21 cellular contexts compared by ENCODE assay signal in the genomic region with DNA sequence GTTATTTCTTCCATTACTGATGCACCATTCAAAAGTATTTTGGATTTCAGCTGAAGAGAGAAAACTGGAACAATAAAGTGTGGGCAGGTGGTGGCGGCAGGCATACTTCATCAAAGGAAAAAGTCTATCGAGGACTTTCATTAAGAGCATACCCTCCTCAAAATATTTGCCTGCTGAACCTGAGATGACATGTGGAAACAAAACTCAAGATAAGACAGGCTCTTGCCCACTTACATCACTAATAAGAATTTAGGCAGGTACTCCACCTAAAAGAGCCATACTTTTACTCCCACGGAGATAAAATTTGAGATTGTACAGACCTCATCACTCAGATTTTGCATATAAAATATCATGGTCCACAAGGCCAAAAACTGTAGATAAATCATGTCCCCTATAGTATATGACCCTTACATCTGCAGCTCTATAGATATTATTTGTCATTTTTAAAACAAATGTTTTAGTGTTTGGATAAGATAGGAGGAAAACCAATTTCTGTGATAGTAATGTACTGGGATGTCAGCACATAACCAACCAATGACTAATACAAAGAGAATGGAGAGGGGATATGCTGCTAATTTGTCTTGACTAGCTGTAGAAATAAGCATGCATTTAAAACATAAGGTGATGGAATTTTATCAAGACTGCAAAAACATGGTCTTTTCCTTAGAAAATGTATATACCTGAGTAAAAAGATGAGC.
DNase-seq lines count a peak whose midpoint lies in the region; ATAC-seq, FAIRE-seq and TF ChIP-seq lines count a peak whose summit lies in the region.
"Had no signal": no experiment of that assay in that cellular context is flagged by ENCODE, and none has a peak within 500 bp of the region (broad histone marks: within the 10 kb centered on the region; RNA-seq: fewer than 3 reads in every experiment).

No MANE protein-coding gene starts in this region.

- no peaks in the 10 kb centered on the region for H3K27me3 Mint-ChIP-seq in astrocyte (ENCODE audit: low read depth, unreplicated experiment)
- H3K27me3 Mint-ChIP-seq: activated naive CD4-positive, alpha-beta T cell treated with anti-CD3 and anti-CD28 coated beads, Interleukin-2, amount 50 U/mL, for 24 hours; CD4-positive, alpha-beta T cell had no signal

- BruUV-seq in mammary epithelial cell (replicated peaks; lab: Mats Ljungman, UMichigan), result no TSS peak
- no TSS peak for BruUV-seq in HepG2 (replicated peaks; lab: Mats Ljungman, UMichigan)

- H4K20me1 ChIP-seq in mammary epithelial cell (ENCODE audit: insufficient read depth, low read length) (no peaks in the 10 kb centered on the region), astrocyte (ENCODE audit: insufficient read depth, low read length) (no peaks in the 10 kb centered on the region), HepG2 (ENCODE audit: insufficient read depth, low read length) (no peaks in the 10 kb centered on the region), osteoblast (ENCODE audit: insufficient read depth, low read length) (no peaks in the 10 kb centered on the region)

- H3K4me3 ChIP-seq in mammary epithelial cell (replicated peaks in 1 of 3; ENCODE audit: insufficient read depth in 1 of 3, low read depth in 2 of 3, low read length in 3 of 3) (no peak overlapping the region), breast epithelium (no peak overlapping the region), astrocyte (ENCODE audit: insufficient read depth, low read depth, low read length) (no peak overlapping the region), fibroblast of villous mesenchyme (ENCODE audit: low read depth, low read length) (no peak overlapping the region), HepG2 (replicated peaks in 1 of 3; ENCODE audit: insufficient read depth in 1 of 3, low read depth in 2 of 3, low read length in 3 of 3) (no peak overlapping the region), osteoblast (ENCODE audit: insufficient read depth, low read length) (no peak overlapping the region)
- H3K4me3 ChIP-seq: esophagus muscularis mucosa, K562, upper lobe of left lung had no signal

- H3K4me1 ChIP-seq in mammary epithelial cell (ENCODE audit: insufficient read depth, low read length) (peaks cover 16% of the 10 kb centered on the region), breast epithelium (no peaks in the 10 kb centered on the region), astrocyte (ENCODE audit: insufficient read depth, low read length) (peaks cover 12% of the 10 kb centered on the region), HepG2 (ENCODE audit: insufficient read depth, low read length) (no peaks in the 10 kb centered on the region), osteoblast (ENCODE audit: insufficient read depth, low read length) (no peaks in the 10 kb centered on the region)

- H3K9me3 ChIP-seq in mammary epithelial cell (replicated peaks; ENCODE audit: insufficient read depth, low read length), result no peaks in the 10 kb centered on the region
- H3K9me3 ChIP-seq in breast epithelium, result no peaks in the 10 kb centered on the region
- no peaks in the 10 kb centered on the region for H3K9me3 ChIP-seq in astrocyte (ENCODE audit: insufficient read depth, low read depth, low read length)
- H3K9me3 ChIP-seq in HepG2 (ENCODE audit: low read length), result no peaks in the 10 kb centered on the region; the same call in none of the 2 replicates
- H3K9me3 ChIP-seq in osteoblast (ENCODE audit: low read depth, low read length), result no peaks in the 10 kb centered on the region
- H3K9me3 ChIP-seq: esophagus muscularis mucosa, upper lobe of left lung had no signal

- H3K79me2 ChIP-seq in mammary epithelial cell (ENCODE audit: insufficient read depth, low read length) (no peaks in the 10 kb centered on the region), astrocyte (ENCODE audit: insufficient read depth, low read length) (no peaks in the 10 kb centered on the region), HepG2 (ENCODE audit: insufficient read depth, low read length) (no peaks in the 10 kb centered on the region), osteoblast (ENCODE audit: insufficient read depth, low read length) (no peaks in the 10 kb centered on the region)

- H3K27ac Mint-ChIP-seq in astrocyte (ENCODE audit: unreplicated experiment), result no peak overlapping the region
- H3K27ac Mint-ChIP-seq: activated naive CD4-positive, alpha-beta T cell treated with anti-CD3 and anti-CD28 coated beads, Interleukin-2, amount 50 U/mL, for 24 hours; CD4-positive, alpha-beta T cell; naive B cell had no signal

- H2AFZ ChIP-seq in mammary epithelial cell (ENCODE audit: low read depth, low read length), result no peak overlapping the region
- no peak overlapping the region for H2AFZ ChIP-seq in astrocyte (ENCODE audit: low read depth, low read length)
- H2AFZ ChIP-seq in HepG2 (ENCODE audit: low read length), result no peak overlapping the region
- H2AFZ ChIP-seq in osteoblast (ENCODE audit: low read length), result no peak overlapping the region

- POLR2A ChIA-PET in HepG2 (lab: Yijun Ruan, JAX), result no interaction called here

- dilution Hi-C loops in mammary epithelial cell (cut with HindIII; ENCODE audit: low sequenced_read_pairs), result no loop called here

- no peak for DNase-seq in mammary epithelial cell
- no peak for DNase-seq in breast epithelium (ENCODE audit: low spot score in 2 of 2)
- peak; percentile 70 for DNase-seq in astrocyte (ENCODE audit: low read depth)
- DNase-seq in fibroblast of villous mesenchyme (ENCODE audit: low read depth), result peak; percentile 37
- peak; percentile 21 for DNase-seq in urothelium cell line (ENCODE audit: low spot score)
- no peak for DNase-seq in HepG2 (ENCODE audit: low spot score)
- no peak for DNase-seq in activated naive CD4-positive, alpha-beta T cell (lab: John Stamatoyannopoulos, UW)
- no peak for DNase-seq in osteoblast (ENCODE audit: insufficient read length, low spot score, missing footprints)
- DNase-seq: activated CD4-positive, alpha-beta T cell treated with anti-CD3 and anti-CD28 coated beads, Interleukin-2, amount 50 U/mL, for 1 hour; CD4-positive, alpha-beta T cell; effector CD4-positive, alpha-beta T cell; left cardiac atrium; MM.1S; naive B cell; NCI-H1417; NCI-H510A treated with DMSO at 0.1 percent for 48 hours; stimulated activated CD8-positive, alpha-beta memory T cell treated with anti-CD3 and anti-CD28 coated beads, Interleukin-4, amount 100 ng/mL, for 48 hours; upper lobe of left lung had no signal

- H3K9ac ChIP-seq in mammary epithelial cell (ENCODE audit: insufficient read depth, low read length) (no peak overlapping the region), astrocyte (ENCODE audit: low read length) (no peak overlapping the region), HepG2 (ENCODE audit: insufficient read depth, low read depth, low read length) (no peak overlapping the region)

- no peaks in the 10 kb centered on the region for H3K27me3 ChIP-seq in mammary epithelial cell (ENCODE audit: insufficient read depth, low read length)
- no peaks in the 10 kb centered on the region for H3K27me3 ChIP-seq in breast epithelium
- no peaks in the 10 kb centered on the region for H3K27me3 ChIP-seq in astrocyte (ENCODE audit: insufficient read depth, low read length)
- no peaks in the 10 kb centered on the region for H3K27me3 ChIP-seq in HepG2 (ENCODE audit: control insufficient read depth in 1 of 2, insufficient read depth in 2 of 2, low read length in 2 of 2)
- H3K27me3 ChIP-seq in osteoblast (ENCODE audit: insufficient read depth, low read length), result no peaks in the 10 kb centered on the region
- H3K27me3 ChIP-seq: esophagus muscularis mucosa, upper lobe of left lung had no signal

- no peaks in the 10 kb centered on the region for H3K36me3 Mint-ChIP-seq in astrocyte (ENCODE audit: low read depth, unreplicated experiment)
- H3K36me3 Mint-ChIP-seq: activated naive CD4-positive, alpha-beta T cell treated with anti-CD3 and anti-CD28 coated beads, Interleukin-2, amount 50 U/mL, for 24 hours; naive B cell had no signal

- TF ChIP-seq EP300 in HepG2 (IDR thresholded peaks at IDR 0.05; ENCODE audit: low read depth in 2 of 2, low read length in 2 of 2), result no peak
- no peak for TF ChIP-seq EP300 in HepG2 (CRISPR knock-in tag; IDR thresholded peaks at IDR 0.05; ENCODE audit: borderline replicate concordance)

- H3K27ac ChIP-seq in mammary epithelial cell (ENCODE audit: insufficient read depth, low read depth, low read length), result no peak overlapping the region
- no peak overlapping the region for H3K27ac ChIP-seq in breast epithelium
- no peak overlapping the region for H3K27ac ChIP-seq in astrocyte (ENCODE audit: low read depth, low read length)
- no peak overlapping the region for H3K27ac ChIP-seq in HepG2 (ENCODE audit: extremely low read length, insufficient read depth, low read length)
- H3K27ac ChIP-seq in osteoblast (ENCODE audit: low read depth, low read length), result no peak overlapping the region
- H3K27ac ChIP-seq: esophagus muscularis mucosa, upper lobe of left lung had no signal

- H3K4me2 ChIP-seq in mammary epithelial cell (ENCODE audit: insufficient read depth, low read depth, low read length) (peak overlapping the region; percentile 31), astrocyte (ENCODE audit: low read length) (peak overlapping the region; percentile 2), HepG2 (ENCODE audit: low read depth, low read length) (no peak overlapping the region), osteoblast (ENCODE audit: insufficient read depth, low read length) (no peak overlapping the region)

- no peak for TF ChIP-seq RAD21 in HepG2 (CRISPR knock-in tag; IDR thresholded peaks at IDR 0.05)

- TF ChIP-seq POLR2A in breast epithelium (IDR thresholded peaks at IDR 0.05) (no peak), HepG2 (IDR thresholded peaks at IDR 0.05; ENCODE audit: insufficient read depth in 1 of 2, low read depth in 2 of 2, low read length in 2 of 2) (no peak)

- H3K4me3 Mint-ChIP-seq in astrocyte (ENCODE audit: unreplicated experiment), result no peak overlapping the region
- H3K4me3 Mint-ChIP-seq: activated naive CD4-positive, alpha-beta T cell treated with anti-CD3 and anti-CD28 coated beads, Interleukin-2, amount 50 U/mL, for 24 hours; CD4-positive, alpha-beta T cell; naive B cell had no signal

- TF ChIP-seq CTCF in mammary epithelial cell (conservative IDR thresholded peaks at IDR 0.05 in 1 of 2, IDR thresholded peaks at IDR 0.05 in 1 of 2; ENCODE audit: extremely low read depth in 1 of 2, insufficient read depth in 1 of 2, low read depth in 1 of 2, low read length in 2 of 2) (no peak), breast epithelium (IDR thresholded peaks at IDR 0.05) (no peak), astrocyte (IDR thresholded peaks at IDR 0.05; ENCODE audit: insufficient read depth, low read depth, low read length) (no peak), fibroblast of villous mesenchyme (IDR thresholded peaks at IDR 0.05; ENCODE audit: insufficient read depth, low read depth, low read length) (no peak), HepG2 (CRISPR knock-in tag; IDR thresholded peaks at IDR 0.05) (no peak), osteoblast (IDR thresholded peaks at IDR 0.05; ENCODE audit: extremely low read depth, low read depth, low read length) (no peak)

- H3K4me1 Mint-ChIP-seq in astrocyte (ENCODE audit: low read depth, unreplicated experiment), result peaks cover 17% of the 10 kb centered on the region
- H3K4me1 Mint-ChIP-seq: activated naive CD4-positive, alpha-beta T cell treated with anti-CD3 and anti-CD28 coated beads, Interleukin-2, amount 50 U/mL, for 24 hours; naive B cell had no signal

- intact Hi-C loops in mammary epithelial cell (cut with micrococcal nuclease), result no loop called here
- intact Hi-C loops in breast epithelium (cut with DNase I; ENCODE audit: low total_unique reads), result no loop called here
- intact Hi-C loops in HepG2 (cut with micrococcal nuclease; ENCODE audit: unreplicated experiment), result no loop called here

- H3K36me3 ChIP-seq in mammary epithelial cell (ENCODE audit: insufficient read depth, low read length) (no peaks in the 10 kb centered on the region), breast epithelium (no peaks in the 10 kb centered on the region), astrocyte (ENCODE audit: insufficient read depth, low read length) (no peaks in the 10 kb centered on the region), HepG2 (replicated peaks in 1 of 2; ENCODE audit: control insufficient read depth in 1 of 2, insufficient read depth in 2 of 2, low read length in 2 of 2) (no peaks in the 10 kb centered on the region), osteoblast (ENCODE audit: insufficient read depth, low read length) (no peaks in the 10 kb centered on the region)
- H3K36me3 ChIP-seq: esophagus muscularis mucosa, upper lobe of left lung had no signal

- no peak for ATAC-seq in HepG2
- ATAC-seq: K562, left cardiac atrium had no signal

- 77% methylated on average over 3 of the region's 3 CpGs for WGBS in mammary epithelial cell (ENCODE audit: low coverage, missing lambda C conversion rate)
- WGBS in HepG2 (ENCODE audit: low lambda C conversion rate), result 5% methylated on average over 3 of the region's 3 CpGs

- H3K9me3 Mint-ChIP-seq in astrocyte (ENCODE audit: unreplicated experiment), result no peaks in the 10 kb centered on the region
- H3K9me3 Mint-ChIP-seq: activated naive CD4-positive, alpha-beta T cell treated with anti-CD3 and anti-CD28 coated beads, Interleukin-2, amount 50 U/mL, for 24 hours; CD4-positive, alpha-beta T cell; naive B cell had no signal

- in situ Hi-C loops in mammary epithelial cell (cut with MboI; ENCODE audit: low sequenced_read_pairs in 2 of 2) (no loop called here), HepG2 (cut with HindIII; ENCODE audit: extremely low pct_ligation_motif_present, low pct_unique_long_range_greater_than_20kb) (no loop called here)

- FAIRE-seq in astrocyte (lab: Jason Lieb, UNC), result no peak
- no peak for FAIRE-seq in urothelium cell line (lab: Jason Lieb, UNC)
- no peak for FAIRE-seq in HepG2 (lab: Jason Lieb, UNC)
- FAIRE-seq: K562 had no signal

- CTCF ChIA-PET in mammary epithelial cell (lab: Charles Lee; ENCODE audit: low non-redundant PET), result interaction anchor here (0.6 kb wide), 1 partner anchor 607 kb away, joined by 4 read pairs; no protein-coding TSS in a partner anchor
- CTCF ChIA-PET in HepG2 (lab: Yijun Ruan, JAX; ENCODE audit: low intra/inter-chr PET ratio, low total read pairs), result no interaction called here

Comparison
In these comparisons a context has a peak if more than half of its experiments do, and no peak if none do; other contexts are left out.
1. DNase-seq: peak in astrocyte (single experiment), fibroblast of villous mesenchyme (single experiment) and urothelium cell line (single experiment); none in mammary epithelial cell (single experiment), breast epithelium (0 of 2), HepG2 (single experiment), activated naive CD4-positive, alpha-beta T cell (0 of 4) and osteoblast (single experiment).
2. H3K4me2 ChIP-seq: peak in mammary epithelial cell (single experiment) and astrocyte (single experiment); none in HepG2 (single experiment) and osteoblast (single experiment).